7 cellular contexts compared by ENCODE assay signal in genomic region chr12:76292305-76292704, GRCh38. TPM values are rescaled to one million over a fixed set of nuclear protein-coding genes. Genes with fewer than 3 reads are reported as not detected.
DNase-seq lines count a peak whose midpoint lies in the region; ATAC-seq and TF ChIP-seq lines count a peak whose summit lies in the region.
"Not testable (repeated sequence)": the region's sequence is repeated elsewhere in the genome, so short reads cannot be mapped to it uniquely, and the experiment has no call there.

No MANE protein-coding gene starts in this region.

- not testable (repeated sequence) for TF ChIP-seq CTCF in Calu3 (IDR thresholded peaks at IDR 0.05; ENCODE audit: unreplicated experiment); HCT116 (IDR thresholded peaks at IDR 0.05 in 2 of 3, conservative IDR thresholded peaks at IDR 0.05 in 1 of 3; ENCODE audit: borderline replicate concordance in 1 of 3, insufficient read depth in 1 of 3, low read depth in 2 of 3, low read length in 2 of 3); MCF 10A (IDR thresholded peaks at IDR 0.05; ENCODE audit: unreplicated experiment); neural crest cell (conservative IDR thresholded peaks at IDR 0.05)

- intact Hi-C loops in Calu3 (cut with micrococcal nuclease; ENCODE audit: unreplicated experiment); HCT116 (cut with micrococcal nuclease); MCF 10A (cut with micrococcal nuclease): not testable (repeated sequence)

- RAD21 ChIA-PET in HCT116 (lab: Charles Lee; ENCODE audit: low non-redundant PET in 1 of 2, low total read pairs in 2 of 2, uncharacterized antibody in 2 of 2, unreplicated experiment in 2 of 2): not testable (repeated sequence)

- TF ChIP-seq POLR2A in HCT116 (IDR thresholded peaks at IDR 0.05; ENCODE audit: borderline replicate concordance, extremely low read depth, insufficient read depth, insufficient read length): not testable (repeated sequence)

- not testable (repeated sequence) for BruUV-seq in Calu3 (replicated peaks; lab: Mats Ljungman, UMichigan); HCT116 (replicated peaks; lab: Mats Ljungman, UMichigan); MCF 10A (replicated peaks; lab: Mats Ljungman, UMichigan)

- DNase-seq in Calu3 (peak; percentile 15), M059J (ENCODE audit: low read depth) (peak; percentile 74), SJCRH30 (peak in 1 of 2 experiments; percentile 30), glomerular visceral epithelial cell (ENCODE audit: extremely low spot score) (peak; percentile 39)
- not testable (repeated sequence) for DNase-seq in HCT116 (ENCODE audit: low read depth, low spot score); MCF 10A (ENCODE audit: unreplicated experiment); neural crest cell (ENCODE audit: low read depth, low spot score)

- H3K9me3 ChIP-seq in HCT116 (ENCODE audit: control insufficient read depth in 1 of 2, insufficient read depth in 1 of 2, low read depth in 1 of 2, low read length in 2 of 2); SJCRH30 (replicated peaks): not testable (repeated sequence)

- H3K27ac Mint-ChIP-seq in Calu3 (ENCODE audit: unreplicated experiment) (peak overlapping the region; percentile 1), MCF 10A (ENCODE audit: low read depth, unreplicated experiment) (peak overlapping the region; percentile 63), neural crest cell (ENCODE audit: unreplicated experiment) (peak overlapping the region; percentile 36)

- H3K27me3 Mint-ChIP-seq in Calu3 (ENCODE audit: unreplicated experiment); MCF 10A (ENCODE audit: insufficient read depth, unreplicated experiment); neural crest cell (ENCODE audit: low read depth): not testable (repeated sequence)

- H4K20me1 ChIP-seq in HCT116 (ENCODE audit: insufficient read depth): not testable (repeated sequence)

- ATAC-seq in HCT116: not testable (repeated sequence)

- H3K4me1 Mint-ChIP-seq in Calu3 (ENCODE audit: low read depth, unreplicated experiment) (peaks cover 19% of the 10 kb centered on the region), MCF 10A (ENCODE audit: insufficient read depth, unreplicated experiment) (peaks cover 26% of the 10 kb centered on the region)
- not testable (repeated sequence) for H3K4me1 Mint-ChIP-seq in neural crest cell

- H3K36me3 ChIP-seq in HCT116 (ENCODE audit: control insufficient read depth in 1 of 2, insufficient read depth in 2 of 2, low read length in 2 of 2); SJCRH30: not testable (repeated sequence)

- not testable (repeated sequence) for H3K27me3 ChIP-seq in HCT116 (ENCODE audit: insufficient read depth, low read length); SJCRH30

- not testable (repeated sequence) for H3K9me3 Mint-ChIP-seq in Calu3 (ENCODE audit: low read depth, unreplicated experiment); MCF 10A (ENCODE audit: unreplicated experiment); neural crest cell

- not testable (repeated sequence) for H3K79me2 ChIP-seq in HCT116 (ENCODE audit: insufficient read depth, low read length)

- H3K4me3 ChIP-seq in HCT116 (replicated peaks in 1 of 2; ENCODE audit: low read depth in 1 of 2, low read length in 2 of 2); SJCRH30: not testable (repeated sequence)

- peak overlapping the region; percentile 30; the same call in 1 of the 2 replicates for H3K4me2 ChIP-seq in HCT116 (ENCODE audit: low read length)

- CTCF ChIA-PET in Calu3 (lab: Charles Lee); HCT116 (lab: Charles Lee); MCF 10A (lab: Yijun Ruan, JAX): not testable (repeated sequence)

- not testable (repeated sequence) for H3K27ac ChIP-seq in HCT116 (ENCODE audit: low read depth, low read length)
- peak overlapping the region; percentile 36 for H3K27ac ChIP-seq in SJCRH30

- H3K9me2 ChIP-seq in HCT116 (ENCODE audit: insufficient read depth): not testable (repeated sequence)

- TF ChIP-seq RAD21 in HCT116 (IDR thresholded peaks at IDR 0.05; ENCODE audit: low read depth): not testable (repeated sequence)

- not testable (repeated sequence) for H3K4me3 Mint-ChIP-seq in Calu3 (ENCODE audit: low read depth, unreplicated experiment); neural crest cell
- H3K4me3 Mint-ChIP-seq in MCF 10A (ENCODE audit: unreplicated experiment): peak overlapping the region; percentile 32

- not testable (repeated sequence) for H2AFZ ChIP-seq in HCT116 (ENCODE audit: low read depth, low read length, poor library complexity, severe bottlenecking)

- not testable (repeated sequence) for H3K9ac ChIP-seq in HCT116 (ENCODE audit: low read length)

- POLR2A ChIA-PET in HCT116 (lab: Charles Lee); MCF 10A (lab: Yijun Ruan, JAX): not testable (repeated sequence)

- peaks cover 2 to 13% of the 10 kb centered on the region in 2 experiments; a peak in 1 of 4 replicates for H3K4me1 ChIP-seq in HCT116 (ENCODE audit: control insufficient read depth in 1 of 2, insufficient read depth in 2 of 2, low read length in 2 of 2)
- peaks cover 13% of the 10 kb centered on the region for H3K4me1 ChIP-seq in SJCRH30

- not testable (repeated sequence) for H3K36me3 Mint-ChIP-seq in Calu3 (ENCODE audit: insufficient read depth, unreplicated experiment); MCF 10A (ENCODE audit: insufficient read depth, unreplicated experiment); neural crest cell (ENCODE audit: low read depth)

RNA-seq across cellular contexts. Expression of gene BBS10, which starts 55.9 kb away (rescaled TPM):
- total RNA-seq in Calu3 (2022) (11.7 and 13.7 TPM in 2 replicates), HCT116 (2021; ENCODE audit: unreplicated experiment) (27.1 TPM), MCF 10A (2022) (5.9 and 10.2 TPM in 2 replicates), neural crest cell (11.4 and 11.6 TPM in 2 replicates)
- 7.5 and 12.6 TPM in 2 replicates for polyA plus RNA-seq in HCT116 (2012)
- 7.0 and 8.9 TPM in 2 replicates for total RNA-seq in M059J (2014; rRNA removed; shearing (Covaris generic))
- total RNA-seq in SJCRH30 (2014; rRNA removed; shearing (Covaris generic)): 13.9 and 15.7 TPM in 2 replicates

Comparison
In these comparisons a context has a peak if more than half of its experiments do, and no peak if none do; other contexts are left out.
1. H3K27ac Mint-ChIP-seq: peak in every context shown above with its lines; median percentile 63 in MCF 10A; 36 in neural crest cell; 1 in Calu3.